Comparison of ENCODE assay signal across 18 cellular contexts in the genomic region with DNA sequence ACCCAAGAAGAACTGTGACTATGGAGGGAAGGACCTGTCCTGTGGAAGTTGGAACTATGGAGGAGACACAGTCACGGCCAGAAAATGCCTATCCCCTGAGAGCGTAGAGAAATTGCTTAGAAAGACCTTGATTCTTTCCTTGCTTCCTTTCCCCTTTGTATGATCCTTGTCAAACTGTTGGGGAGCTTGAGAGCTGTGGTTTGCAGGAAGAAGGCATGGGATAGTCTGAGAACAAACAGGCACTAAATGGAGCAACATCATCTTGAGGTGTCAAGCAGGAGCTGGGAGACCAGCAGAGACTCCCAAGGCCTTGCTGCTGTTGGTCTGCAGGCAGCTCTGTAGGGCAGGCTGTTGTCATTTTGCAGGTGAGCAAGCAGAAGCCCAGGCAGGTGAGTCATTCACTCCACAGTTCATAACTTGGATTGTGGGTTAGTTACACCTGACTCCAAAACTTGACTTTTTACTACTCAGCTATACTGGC.
"Had no signal": no experiment of that assay in that cellular context is flagged by ENCODE, and none has a peak within 500 bp of the region (broad histone marks: within the 10 kb centered on the region; RNA-seq: fewer than 3 reads in every experiment).

No MANE protein-coding gene starts in this region.

- H3K4me3 ChIP-seq: dorsolateral prefrontal cortex, esophagus squamous epithelium, lower lobe of right lung, right atrium auricular region, smooth muscle cell, thyroid gland, vagina had no signal

- H3K27ac ChIP-seq: dorsolateral prefrontal cortex, esophagus squamous epithelium, lower lobe of right lung, neutrophil, right atrium auricular region, thyroid gland, vagina had no signal

- ATAC-seq: activated CD8-positive, alpha-beta memory T cell treated with anti-CD3 and anti-CD28 coated beads, Interleukin-2, amount 10 ng/mL, durations not matched to agents 7 days and 5 days; activated T-cell treated with anti-CD3 and anti-CD28 coated beads, Interleukin-2, amount 50 U/mL, for 72 hours; naive thymus-derived CD4-positive, alpha-beta T cell; stimulated activated effector memory CD8-positive, alpha-beta T cell treated with anti-CD3 and anti-CD28 coated beads, Interleukin-12 subunit alpha, Interleukin-12 subunit beta, amount 100 ng/mL, for 72 hours had no signal

- H3K4me2 ChIP-seq: smooth muscle cell had no signal

- H3K4me1 ChIP-seq: lower lobe of right lung, right atrium auricular region had no signal

- H3K36me3 ChIP-seq: esophagus squamous epithelium, lower lobe of right lung, neutrophil, right atrium auricular region, thyroid gland, vagina had no signal

- H3K9me3 ChIP-seq: esophagus squamous epithelium, lower lobe of right lung, neutrophil, right atrium auricular region, thyroid gland, vagina had no signal

- DNase-seq: activated CD4-positive, alpha-beta T cell treated with anti-CD3 and anti-CD28 coated beads, Interleukin-2, amount 50 U/mL, for 4 hours; activated CD8-positive, alpha-beta memory T cell treated with anti-CD3 and anti-CD28 coated beads, Interleukin-2, amount 10 ng/mL, durations not matched to agents 7 days and 5 days; activated naive CD8-positive, alpha-beta T cell treated with anti-CD3 and anti-CD28 coated beads, Interleukin-2, amount 10 ng/mL, durations not matched to agents 7 days and 5 days; activated T-cell treated with anti-CD3 and anti-CD28 coated beads, Interleukin-2, amount 50 U/mL, for 72 hours; anterior cingulate cortex; dorsolateral prefrontal cortex; esophagus squamous epithelium; foreskin fibroblast; head of caudate nucleus; lower lobe of right lung; naive thymus-derived CD4-positive, alpha-beta T cell; posterior cingulate gyrus; thyroid gland had no signal

- H3K27me3 ChIP-seq: dorsolateral prefrontal cortex, esophagus squamous epithelium, neutrophil, right atrium auricular region, thyroid gland, vagina had no signal
